Comparison of ENCODE assay signal across 21 cellular contexts in genomic region chr5:159199780-159200179, GRCh38. TPM values are rescaled to one million over a fixed set of nuclear protein-coding genes. Genes with fewer than 3 reads are reported as not detected.
DNase-seq lines count a peak whose midpoint lies in the region; ATAC-seq, FAIRE-seq and TF ChIP-seq lines count a peak whose summit lies in the region.
"Had no signal": no experiment of that assay in that cellular context is flagged by ENCODE, and none has a peak within 500 bp of the region (broad histone marks: within the 10 kb centered on the region; RNA-seq: fewer than 3 reads in every experiment).

No MANE protein-coding gene starts in this region.

- H3K27me3 ChIP-seq in CD8-positive, alpha-beta memory T cell (ENCODE audit: insufficient read depth, low read length, poor library complexity, severe bottlenecking): no peaks in the 10 kb centered on the region
- no peaks in the 10 kb centered on the region for H3K27me3 ChIP-seq in naive thymus-derived CD4-positive, alpha-beta T cell (ENCODE audit: control insufficient read depth in 2 of 2, insufficient read depth in 2 of 2, low read length in 2 of 2)
- H3K27me3 ChIP-seq in pancreas: no peaks in the 10 kb centered on the region
- H3K27me3 ChIP-seq: transverse colon had no signal

- H3K4me3 Mint-ChIP-seq in CD14-positive monocyte (no peak overlapping the region), type B pancreatic cell (no peak overlapping the region), Calu3 (ENCODE audit: low read depth, unreplicated experiment) (no peak overlapping the region)
- H3K4me3 Mint-ChIP-seq in CD8-positive, alpha-beta memory T cell: no peak overlapping the region
- no peak overlapping the region for H3K4me3 Mint-ChIP-seq in activated CD4-positive, alpha-beta memory T cell treated with anti-CD3 and anti-CD28 coated beads, Interleukin-2, amount 10 ng/mL, durations not matched to agents 7 days and 5 days
- H3K4me3 Mint-ChIP-seq in naive thymus-derived CD4-positive, alpha-beta T cell: peak overlapping the region in 7 of 10 donors; percentile 0 to 68 (median 40)
- H3K4me3 Mint-ChIP-seq: effector memory CD8-positive, alpha-beta T cell had no signal

- no peak overlapping the region for H3K4me3 ChIP-seq in CD8-positive, alpha-beta memory T cell (ENCODE audit: low read length)
- no peak overlapping the region for H3K4me3 ChIP-seq in naive thymus-derived CD4-positive, alpha-beta T cell (ENCODE audit: low read length)
- H3K4me3 ChIP-seq in pancreas: no peak overlapping the region
- H3K4me3 ChIP-seq: transverse colon had no signal

- no peaks in the 10 kb centered on the region for H3K9me3 ChIP-seq in CD8-positive, alpha-beta memory T cell (ENCODE audit: low read length)
- H3K9me3 ChIP-seq in naive thymus-derived CD4-positive, alpha-beta T cell (ENCODE audit: control insufficient read depth in 2 of 3, low read length in 3 of 3): no peaks in the 10 kb centered on the region
- no peaks in the 10 kb centered on the region for H3K9me3 ChIP-seq in pancreas
- H3K9me3 ChIP-seq: transverse colon had no signal

- FAIRE-seq in pancreas (lab: Jason Lieb, UNC): no peak
- FAIRE-seq: GM18507, HepG2 had no signal

- ATAC-seq in naive thymus-derived CD4-positive, alpha-beta T cell: no peak
- no peak for ATAC-seq in pancreas
- ATAC-seq: effector memory CD8-positive, alpha-beta T cell; HepG2; SK-N-SH treated with all-trans-retinoic acid at 6 μM for 48 hours had no signal

- no peak for DNase-seq in CD14-positive monocyte (ENCODE audit: low spot score)
- no peak for DNase-seq in CD8-positive, alpha-beta memory T cell
- DNase-seq in activated CD4-positive, alpha-beta memory T cell treated with anti-CD3 and anti-CD28 coated beads, Interleukin-2, amount 10 ng/mL, durations not matched to agents 7 days and 5 days: no peak
- DNase-seq in naive thymus-derived CD4-positive, alpha-beta T cell: no peak
- no peak for DNase-seq in pancreas
- DNase-seq in type B pancreatic cell (ENCODE audit: extremely low spot score, unreplicated experiment): no peak
- DNase-seq in Calu3: no peak
- DNase-seq: activated CD4-positive, alpha-beta T cell treated with anti-CD3 and anti-CD28 coated beads for 1 hour; activated CD8-positive, alpha-beta memory T cell treated with anti-CD3 and anti-CD28 coated beads, Interleukin-2, amount 50 U/mL, for 48 hours; activated naive CD4-positive, alpha-beta T cell treated with Interleukin-2 at 50 U/mL for 16 hours; effector memory CD8-positive, alpha-beta T cell; mammary epithelial cell; NCI-H1436; NCI-H2171; NCI-H524 treated with DMSO at 0.1 percent for 48 hours; stimulated activated naive CD4-positive, alpha-beta T cell; transverse colon had no signal

- CTCF ChIA-PET in CD8-positive, alpha-beta memory T cell (lab: Charles Lee): interaction anchor here (1.0 kb wide), 2 partner anchors 43 to 132 kb away, joined by 3 read pairs; no protein-coding TSS in a partner anchor
- CTCF ChIA-PET in activated CD4-positive, alpha-beta memory T cell treated with anti-CD3 and anti-CD28 coated beads, Interleukin-2, amount 10 ng/mL, durations not matched to agents 7 days and 5 days (lab: Charles Lee): interaction anchor here (1.4 to 4.4 kb wide), 2 partner anchors 10 to 42 kb away, joined by 4 to 17 read pairs; no protein-coding TSS in a partner anchor
- CTCF ChIA-PET in naive thymus-derived CD4-positive, alpha-beta T cell (lab: Charles Lee): interaction anchor here (1.0 kb wide), 1 partner anchor 55 kb away, joined by 3 read pairs; no protein-coding TSS in a partner anchor
- CTCF ChIA-PET in Calu3 (lab: Charles Lee): interaction anchor here (0.7 kb wide), 1 partner anchor 117 kb away, joined by 3 read pairs; no protein-coding TSS in a partner anchor

- WGBS in pancreas, 2 donors: 92% methylated on average over 2 of the region's 2 CpGs

- H3K4me1 ChIP-seq in CD8-positive, alpha-beta memory T cell (ENCODE audit: insufficient read depth, low read length): peaks cover 69% of the 10 kb centered on the region
- H3K4me1 ChIP-seq in naive thymus-derived CD4-positive, alpha-beta T cell (ENCODE audit: control insufficient read depth in 2 of 2, insufficient read depth in 2 of 2, low read length in 2 of 2): peaks cover 35 to 51% of the 10 kb centered on the region in 2 donors
- peaks cover 0 to 8% (median 4%) of the 10 kb centered on the region in 3 donors for H3K4me1 ChIP-seq in pancreas

- intact Hi-C loops in CD14-positive monocyte (cut with micrococcal nuclease): no loop called here
- intact Hi-C loops in naive thymus-derived CD4-positive, alpha-beta T cell (cut with micrococcal nuclease): loop anchor here in 1 of 2 donors (10.0 kb wide), 1 partner anchor 1935 kb away; the partner anchor contains the start of gene CYFIP2
- intact Hi-C loops in pancreas (cut with DNase I): no loop called here
- intact Hi-C loops in Calu3 (cut with micrococcal nuclease; ENCODE audit: unreplicated experiment): no loop called here

- no peaks in the 10 kb centered on the region for H3K9me3 Mint-ChIP-seq in CD14-positive monocyte
- no peaks in the 10 kb centered on the region for H3K9me3 Mint-ChIP-seq in CD8-positive, alpha-beta memory T cell
- no peaks in the 10 kb centered on the region for H3K9me3 Mint-ChIP-seq in activated CD4-positive, alpha-beta memory T cell treated with anti-CD3 and anti-CD28 coated beads, Interleukin-2, amount 10 ng/mL, durations not matched to agents 7 days and 5 days
- H3K9me3 Mint-ChIP-seq in naive thymus-derived CD4-positive, alpha-beta T cell: no peaks in the 10 kb centered on the region
- no peaks in the 10 kb centered on the region for H3K9me3 Mint-ChIP-seq in type B pancreatic cell
- H3K9me3 Mint-ChIP-seq in Calu3 (ENCODE audit: low read depth, unreplicated experiment): no peaks in the 10 kb centered on the region
- H3K9me3 Mint-ChIP-seq: effector memory CD8-positive, alpha-beta T cell had no signal

- BruUV-seq in Calu3 (replicated peaks; lab: Mats Ljungman, UMichigan): no TSS peak

- H3K27me3 Mint-ChIP-seq in CD14-positive monocyte (ENCODE audit: low read depth in 3 of 3): no peaks in the 10 kb centered on the region
- no peaks in the 10 kb centered on the region for H3K27me3 Mint-ChIP-seq in CD8-positive, alpha-beta memory T cell
- H3K27me3 Mint-ChIP-seq in activated CD4-positive, alpha-beta memory T cell treated with anti-CD3 and anti-CD28 coated beads, Interleukin-2, amount 10 ng/mL, durations not matched to agents 7 days and 5 days: no peaks in the 10 kb centered on the region
- H3K27me3 Mint-ChIP-seq in naive thymus-derived CD4-positive, alpha-beta T cell: no peaks in the 10 kb centered on the region
- no peaks in the 10 kb centered on the region for H3K27me3 Mint-ChIP-seq in type B pancreatic cell
- H3K27me3 Mint-ChIP-seq in Calu3 (ENCODE audit: unreplicated experiment): no peaks in the 10 kb centered on the region
- H3K27me3 Mint-ChIP-seq: effector memory CD8-positive, alpha-beta T cell had no signal

- H3K36me3 ChIP-seq in CD8-positive, alpha-beta memory T cell (ENCODE audit: insufficient read depth, low read length): peaks cover 5% of the 10 kb centered on the region
- peaks cover 0 to 3% (median 0%) of the 10 kb centered on the region in 3 experiments for H3K36me3 ChIP-seq in naive thymus-derived CD4-positive, alpha-beta T cell (ENCODE audit: control insufficient read depth in 2 of 3, insufficient read depth in 3 of 3, low read length in 3 of 3)
- H3K36me3 ChIP-seq in pancreas: no peaks in the 10 kb centered on the region

- no peak overlapping the region for H3K27ac ChIP-seq in CD8-positive, alpha-beta memory T cell (ENCODE audit: low read depth, low read length)
- no peak overlapping the region for H3K27ac ChIP-seq in naive thymus-derived CD4-positive, alpha-beta T cell (ENCODE audit: low read depth, low read length)
- H3K27ac ChIP-seq in pancreas: no peak overlapping the region
- H3K27ac ChIP-seq: RWPE1, transverse colon had no signal

- H3K27ac Mint-ChIP-seq in CD14-positive monocyte (peak overlapping the region in 5 of 7 donors; percentile 10 to 71 (median 54)), type B pancreatic cell (no peak overlapping the region), Calu3 (ENCODE audit: unreplicated experiment) (no peak overlapping the region)
- H3K27ac Mint-ChIP-seq in CD8-positive, alpha-beta memory T cell: peak overlapping the region in 7 of 8 donors; percentile 18 to 93 (median 66)
- peak overlapping the region; percentile 41 for H3K27ac Mint-ChIP-seq in activated CD4-positive, alpha-beta memory T cell treated with anti-CD3 and anti-CD28 coated beads, Interleukin-2, amount 10 ng/mL, durations not matched to agents 7 days and 5 days
- peak overlapping the region in 8 of 9 donors; percentile 5 to 74 (median 64) for H3K27ac Mint-ChIP-seq in naive thymus-derived CD4-positive, alpha-beta T cell

- TF ChIP-seq CTCF in CD14-positive monocyte (IDR thresholded peaks at IDR 0.05) (no peak), pancreas (IDR thresholded peaks at IDR 0.05) (no peak), type B pancreatic cell (conservative IDR thresholded peaks at IDR 0.05) (no peak), Calu3 (IDR thresholded peaks at IDR 0.05; ENCODE audit: unreplicated experiment) (no peak)

- H3K36me3 Mint-ChIP-seq in CD14-positive monocyte: peaks cover 38 to 42% of the 10 kb centered on the region in 2 donors
- peaks cover 0 to 50% (median 17%) of the 10 kb centered on the region in 3 donors for H3K36me3 Mint-ChIP-seq in CD8-positive, alpha-beta memory T cell
- H3K36me3 Mint-ChIP-seq in activated CD4-positive, alpha-beta memory T cell treated with anti-CD3 and anti-CD28 coated beads, Interleukin-2, amount 10 ng/mL, durations not matched to agents 7 days and 5 days (ENCODE audit: low read depth): peaks cover 70% of the 10 kb centered on the region
- H3K36me3 Mint-ChIP-seq in naive thymus-derived CD4-positive, alpha-beta T cell: peaks cover 9 to 45% (median 31%) of the 10 kb centered on the region in 5 donors
- H3K36me3 Mint-ChIP-seq in type B pancreatic cell: peaks cover 38% of the 10 kb centered on the region
- H3K36me3 Mint-ChIP-seq in Calu3 (ENCODE audit: insufficient read depth, unreplicated experiment): peaks cover 50% of the 10 kb centered on the region

- POLR2A ChIA-PET in CD8-positive, alpha-beta memory T cell (lab: Charles Lee): interaction anchor here (0.6 to 2.4 kb wide), 2 partner anchors 8 to 21 kb away, joined by 3 to 15 read pairs; no protein-coding TSS in a partner anchor
- POLR2A ChIA-PET in activated CD4-positive, alpha-beta memory T cell treated with anti-CD3 and anti-CD28 coated beads, Interleukin-2, amount 10 ng/mL, durations not matched to agents 7 days and 5 days (lab: Charles Lee): interaction anchor here (0.8 to 4.7 kb wide), 4 partner anchors 8 to 63 kb away, joined by 3 to 58 read pairs (median 4); no protein-coding TSS in a partner anchor
- POLR2A ChIA-PET in naive thymus-derived CD4-positive, alpha-beta T cell (lab: Charles Lee): interaction anchor here (0.6 to 3.5 kb wide), 4 partner anchors 8 to 112 kb away, joined by 3 to 41 read pairs (median 3); no protein-coding TSS in a partner anchor

- H3K4me1 Mint-ChIP-seq in CD14-positive monocyte (peaks cover 17% of the 10 kb centered on the region), type B pancreatic cell (ENCODE audit: unreplicated experiment) (peaks cover 10% of the 10 kb centered on the region), Calu3 (ENCODE audit: low read depth, unreplicated experiment) (peaks cover 52% of the 10 kb centered on the region)
- H3K4me1 Mint-ChIP-seq in CD8-positive, alpha-beta memory T cell: peaks cover 74 to 89% (median 88%) of the 10 kb centered on the region in 3 donors
- H3K4me1 Mint-ChIP-seq in activated CD4-positive, alpha-beta memory T cell treated with anti-CD3 and anti-CD28 coated beads, Interleukin-2, amount 10 ng/mL, durations not matched to agents 7 days and 5 days: peaks cover 58% of the 10 kb centered on the region
- H3K4me1 Mint-ChIP-seq in naive thymus-derived CD4-positive, alpha-beta T cell: peaks cover 53 to 94% (median 86%) of the 10 kb centered on the region in 7 donors

RNA-seq across cellular contexts. Expression of gene RNF145, which starts 9.6 kb away (rescaled TPM):
- 10 to 100 TPM in 1 of 2 donors, 1 to 10 TPM in 1; 9.1 to 11.5 TPM for polyA plus RNA-seq in CD14-positive monocyte
- total RNA-seq in CD8-positive, alpha-beta memory T cell: 10 to 100 TPM; 80.0 to 85.0 TPM
- polyA plus RNA-seq in CD8-positive, alpha-beta memory T cell: 12.9 TPM
- 100 to 1,000 TPM; 126 to 127 TPM for total RNA-seq in activated CD4-positive, alpha-beta memory T cell treated with anti-CD3 and anti-CD28 coated beads, Interleukin-2, amount 10 ng/mL, durations not matched to agents 7 days and 5 days
- 100 to 1,000 TPM in 1 of 5 experiments, 10 to 100 TPM in 4; 51.8 to 142 (median 70.6) TPM for total RNA-seq in naive thymus-derived CD4-positive, alpha-beta T cell
- polyA plus RNA-seq in naive thymus-derived CD4-positive, alpha-beta T cell: 10 to 100 TPM; 10.8 to 12.6 TPM
- 10 to 100 TPM; 10.2 to 29.5 (median 14.5) TPM for total RNA-seq in pancreas
- 10 to 100 TPM in 1 of 2 donors, 1 to 10 TPM in 1; 6.9 to 33.6 TPM for polyA plus RNA-seq in pancreas
- total RNA-seq in type B pancreatic cell (ENCODE audit: low replicate concordance): 42.5 and 66.4 TPM in 2 replicates
- 169 and 193 TPM in 2 replicates for total RNA-seq in Calu3 (2022)

Comparison
In these comparisons a context has a peak if more than half of its experiments do, and no peak if none do; other contexts are left out.
1. H3K27ac Mint-ChIP-seq: peak in CD14-positive monocyte (5 of 7), CD8-positive, alpha-beta memory T cell (7 of 8), activated CD4-positive, alpha-beta memory T cell treated with anti-CD3 and anti-CD28 coated beads, Interleukin-2, amount 10 ng/mL, durations not matched to agents 7 days and 5 days (single experiment) and naive thymus-derived CD4-positive, alpha-beta T cell (8 of 9); none in type B pancreatic cell (single experiment) and Calu3 (single experiment).
2. H3K4me3 Mint-ChIP-seq: peak in naive thymus-derived CD4-positive, alpha-beta T cell (7 of 10); none in CD14-positive monocyte (0 of 2), CD8-positive, alpha-beta memory T cell (0 of 7), activated CD4-positive, alpha-beta memory T cell treated with anti-CD3 and anti-CD28 coated beads, Interleukin-2, amount 10 ng/mL, durations not matched to agents 7 days and 5 days (single experiment), type B pancreatic cell (single experiment) and Calu3 (single experiment).